In genomic region chr12:79046021-79046420, GRCh38 we compare ENCODE assay signal across 14 cellular contexts.
"Had no signal": no experiment of that assay in that cellular context is flagged by ENCODE, and none has a peak within 500 bp of the region (broad histone marks: within the 10 kb centered on the region; RNA-seq: fewer than 3 reads in every experiment).

No MANE protein-coding gene starts in this region.

- H3K27me3 Mint-ChIP-seq: activated CD4-positive, alpha-beta T cell treated with anti-CD3 and anti-CD28 coated beads for 36 hours; activated naive CD8-positive, alpha-beta T cell had no signal

- H3K4me3 ChIP-seq: tibial nerve, uterus had no signal

- H3K4me3 Mint-ChIP-seq: activated CD4-positive, alpha-beta T cell treated with anti-CD3 and anti-CD28 coated beads for 36 hours; activated naive CD8-positive, alpha-beta T cell; immature natural killer cell; T-helper 2 cell treated with Interferon-gamma antibody and Interleukin-4, amounts not matched to agents 5 μg/mL and 100 μg/mL, for 36 hours had no signal

- H3K9ac ChIP-seq: parathyroid adenoma had no signal

- H3K27ac Mint-ChIP-seq: activated CD4-positive, alpha-beta T cell treated with anti-CD3 and anti-CD28 coated beads for 36 hours; activated naive CD8-positive, alpha-beta T cell; immature natural killer cell; T-helper 2 cell treated with Interferon-gamma antibody and Interleukin-4, amounts not matched to agents 5 μg/mL and 100 μg/mL, for 36 hours had no signal

- H3K36me3 ChIP-seq: tibial nerve, uterus had no signal

- DNase-seq: activated CD4-positive, alpha-beta T cell treated with anti-CD3 and anti-CD28 coated beads for 36 hours; activated CD4-positive, alpha-beta T cell treated with anti-CD3 and anti-CD28 coated beads, Interleukin-2, amount 50 U/mL, for 48 hours; activated gamma-delta T cell; erythroblast; immature natural killer cell; left ventricle myocardium superior; stimulated activated naive CD4-positive, alpha-beta T cell treated with Interleukin-2 at 50 U/mL for 16 hours; uterus had no signal

- H3K9me3 ChIP-seq: uterus had no signal

- H3K27ac ChIP-seq: parathyroid adenoma, tibial nerve, uterus had no signal

- H3K4me1 Mint-ChIP-seq: activated CD4-positive, alpha-beta T cell treated with anti-CD3 and anti-CD28 coated beads for 36 hours; immature natural killer cell had no signal

- ATAC-seq: activated CD4-positive, alpha-beta T cell treated with anti-CD3 and anti-CD28 coated beads for 36 hours; left ventricle myocardium superior had no signal

- H3K9me3 Mint-ChIP-seq: T-helper 2 cell treated with Interferon-gamma antibody and Interleukin-4, amounts not matched to agents 5 μg/mL and 100 μg/mL, for 36 hours had no signal

- FAIRE-seq: frontal cortex, TTC549 had no signal

- H2AFZ ChIP-seq: parathyroid adenoma had no signal

- H3K4me1 ChIP-seq: parathyroid adenoma, tibial nerve, uterus had no signal

- H3K36me3 Mint-ChIP-seq: activated naive CD8-positive, alpha-beta T cell; immature natural killer cell had no signal

- H3K27me3 ChIP-seq: tibial nerve, uterus had no signal

- H3K79me2 ChIP-seq: parathyroid adenoma had no signal
